In genomic region chr11:122721964-122722266, GRCh38 we compare ENCODE assay signal across 11 cellular contexts.
DNase-seq lines count a peak whose midpoint lies in the region; ATAC-seq lines count a peak whose summit lies in the region.
"Had no signal": no experiment of that assay in that cellular context is flagged by ENCODE, and none has a peak within 500 bp of the region (broad histone marks: within the 10 kb centered on the region; RNA-seq: fewer than 3 reads in every experiment).

No MANE protein-coding gene starts in this region.

- no peak overlapping the region for H3K27ac Mint-ChIP-seq in stimulated activated naive CD8-positive, alpha-beta T cell treated with anti-CD3 and anti-CD28 coated beads, Interleukin-15, amount 100 ng/mL, for 72 hours
- peak overlapping the region; percentile 42 for H3K27ac Mint-ChIP-seq in activated CD4-positive, alpha-beta memory T cell treated with anti-CD3 and anti-CD28 coated beads, Interleukin-2, amount 10 ng/mL, durations not matched to agents 7 days and 5 days
- H3K27ac Mint-ChIP-seq: GM23338 had no signal

- CTCF ChIA-PET in activated CD4-positive, alpha-beta memory T cell treated with anti-CD3 and anti-CD28 coated beads, Interleukin-2, amount 10 ng/mL, durations not matched to agents 7 days and 5 days (lab: Charles Lee) = interaction anchor here (1.4 kb wide), 2 partner anchors 27 to 66 kb away, joined by 7 read pairs; no protein-coding TSS in a partner anchor

- peak overlapping the region in 1 of 2 donors; percentile 54 for H3K4me3 Mint-ChIP-seq in stimulated activated naive CD8-positive, alpha-beta T cell treated with anti-CD3 and anti-CD28 coated beads, Interleukin-15, amount 100 ng/mL, for 72 hours
- no peak overlapping the region for H3K4me3 Mint-ChIP-seq in activated CD4-positive, alpha-beta memory T cell treated with anti-CD3 and anti-CD28 coated beads, Interleukin-2, amount 10 ng/mL, durations not matched to agents 7 days and 5 days
- H3K4me3 Mint-ChIP-seq: GM23338 had no signal

- ATAC-seq in stimulated activated naive CD8-positive, alpha-beta T cell treated with anti-CD3 and anti-CD28 coated beads, Interleukin-15, Interleukin-2, amounts not matched to agents 100 U/mL and 50 U/mL, for 24 hours = peak; percentile 28
- ATAC-seq in stimulated activated naive CD8-positive, alpha-beta T cell treated with anti-CD3 and anti-CD28 coated beads, Interleukin-15, amount 100 ng/mL, for 72 hours = no peak
- ATAC-seq in GM19397 (IDR thresholded peaks at IDR 0.05; ENCODE audit: unreplicated experiment) (no peak), GM18520 (IDR thresholded peaks at IDR 0.05; ENCODE audit: unreplicated experiment) (no peak)
- ATAC-seq: GM23338 had no signal

- no peaks in the 10 kb centered on the region for H3K9me3 Mint-ChIP-seq in stimulated activated naive CD8-positive, alpha-beta T cell treated with anti-CD3 and anti-CD28 coated beads, Interleukin-15, amount 100 ng/mL, for 72 hours
- H3K9me3 Mint-ChIP-seq in activated CD4-positive, alpha-beta memory T cell treated with anti-CD3 and anti-CD28 coated beads, Interleukin-2, amount 10 ng/mL, durations not matched to agents 7 days and 5 days = no peaks in the 10 kb centered on the region
- H3K9me3 Mint-ChIP-seq: GM23338 had no signal

- H3K36me3 Mint-ChIP-seq in activated CD4-positive, alpha-beta memory T cell treated with anti-CD3 and anti-CD28 coated beads, Interleukin-2, amount 10 ng/mL, durations not matched to agents 7 days and 5 days (ENCODE audit: low read depth) = peaks cover 22% of the 10 kb centered on the region

- POLR2A ChIA-PET in activated CD4-positive, alpha-beta memory T cell treated with anti-CD3 and anti-CD28 coated beads, Interleukin-2, amount 10 ng/mL, durations not matched to agents 7 days and 5 days (lab: Charles Lee) = interaction anchor here (0.9 to 6.5 kb wide), 5 partner anchors 25 to 341 kb away, joined by 3 to 52 read pairs (median 6); no protein-coding TSS in a partner anchor

- DNase-seq in stimulated activated naive CD8-positive, alpha-beta T cell treated with anti-CD3 and anti-CD28 coated beads, Interleukin-15, Interleukin-2, amounts not matched to agents 100 U/mL and 50 U/mL, for 24 hours = no peak
- DNase-seq in stimulated activated naive CD8-positive, alpha-beta T cell treated with anti-CD3 and anti-CD28 coated beads, Interleukin-15, amount 100 ng/mL, for 72 hours = no peak
- no peak for DNase-seq in activated CD4-positive, alpha-beta memory T cell treated with anti-CD3 and anti-CD28 coated beads, Interleukin-2, amount 10 ng/mL, durations not matched to agents 7 days and 5 days
- DNase-seq in fibroblast of the conjunctiva (ENCODE audit: low read depth) (peak; percentile 39), NCI-H526 treated with DMSO at 0.1 percent for 48 hours (lab: John Stamatoyannopoulos, UW) (no peak)
- DNase-seq in activated effector memory CD4-positive, alpha-beta T cell treated with anti-CD3 and anti-CD28 coated beads, Interleukin-2, amount 50 U/mL, for 16 hours = no peak
- DNase-seq: esophagus squamous epithelium, NCI-H2107 had no signal

- H3K27me3 Mint-ChIP-seq in stimulated activated naive CD8-positive, alpha-beta T cell treated with anti-CD3 and anti-CD28 coated beads, Interleukin-15, amount 100 ng/mL, for 72 hours = no peaks in the 10 kb centered on the region
- peaks cover 5% of the 10 kb centered on the region for H3K27me3 Mint-ChIP-seq in activated CD4-positive, alpha-beta memory T cell treated with anti-CD3 and anti-CD28 coated beads, Interleukin-2, amount 10 ng/mL, durations not matched to agents 7 days and 5 days

- peaks cover 99% of the 10 kb centered on the region for H3K4me1 Mint-ChIP-seq in stimulated activated naive CD8-positive, alpha-beta T cell treated with anti-CD3 and anti-CD28 coated beads, Interleukin-15, amount 100 ng/mL, for 72 hours
- H3K4me1 Mint-ChIP-seq in activated CD4-positive, alpha-beta memory T cell treated with anti-CD3 and anti-CD28 coated beads, Interleukin-2, amount 10 ng/mL, durations not matched to agents 7 days and 5 days = peaks cover 82% of the 10 kb centered on the region
